In genomic region chrY:12662745-12663576, GRCh38 we compare ENCODE assay signal across 9 cellular contexts. TPM values are rescaled to one million over a fixed set of nuclear protein-coding genes. Genes with fewer than 3 reads are reported as not detected.
A peak's percentile ranks its signal among the peaks of the same experiment; 100 is the strongest.
DNase-seq lines count a peak whose midpoint lies in the region; ATAC-seq and TF ChIP-seq lines count a peak whose summit lies in the region.
"Had no signal": no experiment of that assay in that cellular context is flagged by ENCODE, and none has a peak within 500 bp of the region (broad histone marks: within the 10 kb centered on the region; RNA-seq: fewer than 3 reads in every experiment).

No MANE protein-coding gene starts in this region.

- H3K4me3 ChIP-seq in endodermal cell (ENCODE audit: low read length), result peak overlapping the region; percentile 93
- H3K4me3 ChIP-seq in gastrocnemius medialis, result peak overlapping the region in 2 of 4 donors; percentile 65 to 77

- H3K27ac ChIP-seq in endodermal cell (ENCODE audit: low read depth, low read length) (peak overlapping the region; percentile 21), gastrocnemius medialis (peak overlapping the region in 2 of 4 donors; percentile 84 to 85)

- H3K36me3 ChIP-seq in endodermal cell (ENCODE audit: control insufficient read depth, insufficient read depth, low read length) (peaks cover 25% of the 10 kb centered on the region), gastrocnemius medialis (no peaks in the 10 kb centered on the region)

- POLR2A ChIA-PET in MCF 10A (lab: Yijun Ruan, JAX), result no interaction called here

- H3K4me1 Mint-ChIP-seq in activated T-cell treated with anti-CD3 and anti-CD28 coated beads, Interleukin-2, amount 50 U/mL, for 24 hours (ENCODE audit: low read depth), result no peaks in the 10 kb centered on the region
- no peaks in the 10 kb centered on the region for H3K4me1 Mint-ChIP-seq in endodermal cell
- H3K4me1 Mint-ChIP-seq in MCF 10A (ENCODE audit: insufficient read depth, unreplicated experiment), result no peaks in the 10 kb centered on the region
- H3K4me1 Mint-ChIP-seq: neural crest cell had no signal

- H3K36me3 Mint-ChIP-seq in activated T-cell treated with anti-CD3 and anti-CD28 coated beads, Interleukin-2, amount 50 U/mL, for 24 hours (ENCODE audit: low read depth), result no peaks in the 10 kb centered on the region
- H3K36me3 Mint-ChIP-seq in endodermal cell (ENCODE audit: low read depth), result no peaks in the 10 kb centered on the region
- no peaks in the 10 kb centered on the region for H3K36me3 Mint-ChIP-seq in MCF 10A (ENCODE audit: insufficient read depth, unreplicated experiment)

- peak overlapping the region; percentile 92 for H3K9ac ChIP-seq in endodermal cell (ENCODE audit: extremely low read depth, low read length, poor library complexity, severe bottlenecking)

- no peaks in the 10 kb centered on the region for H3K27me3 Mint-ChIP-seq in activated T-cell treated with anti-CD3 and anti-CD28 coated beads, Interleukin-2, amount 50 U/mL, for 24 hours
- H3K27me3 Mint-ChIP-seq in endodermal cell (ENCODE audit: insufficient read depth) (no peaks in the 10 kb centered on the region), MCF 10A (ENCODE audit: insufficient read depth, unreplicated experiment) (no peaks in the 10 kb centered on the region)

- CTCF ChIA-PET in MCF 10A (lab: Yijun Ruan, JAX), result no interaction called here

- DNase-seq in activated T-cell treated with anti-CD3 and anti-CD28 coated beads for 48 hours (ENCODE audit: low read depth) (peak; percentile 37), RPMI8226 (peak; percentile 56), endodermal cell (no peak), gastrocnemius medialis (peak; percentile 6 to 34), RKO (ENCODE audit: low spot score) (no peak), MCF 10A (ENCODE audit: unreplicated experiment) (no peak)
- no peak for DNase-seq in activated T-cell treated with anti-CD3 and anti-CD28 coated beads, Interleukin-2, amount 50 U/mL, for 24 hours

- H3K4me1 ChIP-seq in endodermal cell (ENCODE audit: control insufficient read depth, insufficient read depth, low read length), result no peaks in the 10 kb centered on the region
- H3K4me1 ChIP-seq in gastrocnemius medialis, result no peaks in the 10 kb centered on the region

- no peaks in the 10 kb centered on the region for H3K9me3 Mint-ChIP-seq in activated T-cell treated with anti-CD3 and anti-CD28 coated beads, Interleukin-2, amount 50 U/mL, for 24 hours
- H3K9me3 Mint-ChIP-seq in endodermal cell, result no peaks in the 10 kb centered on the region
- H3K9me3 Mint-ChIP-seq in MCF 10A (ENCODE audit: unreplicated experiment), result no peaks in the 10 kb centered on the region
- H3K9me3 Mint-ChIP-seq: neural crest cell had no signal

- ATAC-seq in gastrocnemius medialis, result peak; percentile 72 to 76
- ATAC-seq in esophagus mucosa, result no peak

- no peaks in the 10 kb centered on the region for H3K27me3 ChIP-seq in endodermal cell (ENCODE audit: control insufficient read depth, insufficient read depth, low read length, poor library complexity, severe bottlenecking)
- no peaks in the 10 kb centered on the region for H3K27me3 ChIP-seq in gastrocnemius medialis

- intact Hi-C loops in gastrocnemius medialis (cut with DNase I; ENCODE audit: low total_unique reads), result no loop called here
- intact Hi-C loops in MCF 10A (cut with micrococcal nuclease), result no loop called here

- TF ChIP-seq POLR2A in gastrocnemius medialis (IDR thresholded peaks at IDR 0.05), result no peak

- H3K4me3 Mint-ChIP-seq in activated T-cell treated with anti-CD3 and anti-CD28 coated beads, Interleukin-2, amount 50 U/mL, for 24 hours, result no peak overlapping the region
- no peak overlapping the region for H3K4me3 Mint-ChIP-seq in endodermal cell
- no peak overlapping the region for H3K4me3 Mint-ChIP-seq in MCF 10A (ENCODE audit: unreplicated experiment)
- H3K4me3 Mint-ChIP-seq: neural crest cell had no signal

- BruUV-seq in MCF 10A (replicated peaks; lab: Mats Ljungman, UMichigan), result no TSS peak

- H3K27ac Mint-ChIP-seq in activated T-cell treated with anti-CD3 and anti-CD28 coated beads, Interleukin-2, amount 50 U/mL, for 24 hours, result no peak overlapping the region
- H3K27ac Mint-ChIP-seq in endodermal cell (no peak overlapping the region), MCF 10A (ENCODE audit: low read depth, unreplicated experiment) (no peak overlapping the region)

- TF ChIP-seq CTCF in endodermal cell (conservative IDR thresholded peaks at IDR 0.05), result no peak
- TF ChIP-seq CTCF in gastrocnemius medialis (IDR thresholded peaks at IDR 0.05 in 4 of 5, conservative IDR thresholded peaks at IDR 0.05 in 1 of 5), result no peak
- TF ChIP-seq CTCF in MCF 10A (IDR thresholded peaks at IDR 0.05; ENCODE audit: unreplicated experiment), result no peak

- WGBS in endodermal cell (ENCODE audit: insufficient coverage in 1 of 2, insufficient read length in 1 of 2), 2 experiments, result 0 to 2% methylated on average over 11 to 39 of the region's 40 CpGs

- in situ Hi-C loops in gastrocnemius medialis (cut with MboI; ENCODE audit: low sequenced_read_pairs in 4 of 4), result no loop called here

- H3K9me3 ChIP-seq in endodermal cell (ENCODE audit: control insufficient read depth, low read length) (no peaks in the 10 kb centered on the region), gastrocnemius medialis (no peaks in the 10 kb centered on the region)

RNA-seq across cellular contexts. Expression of gene USP9Y, which starts 38.1 kb away (rescaled TPM):
- total RNA-seq in endodermal cell (10 to 100 TPM in 1 of 2 donors, not detected in 1; 44.1 TPM), gastrocnemius medialis (10 to 100 TPM in 1 of 4 donors, 1 to 10 TPM in 1, not detected in 2; 6.7 to 14.3 TPM), esophagus mucosa (not detected), MCF 10A (2022) (not detected in 2 replicates)
- 25.2 TPM for polyA plus RNA-seq in endodermal cell (2013, experiment 1 of 2)
- 24.0 TPM for polyA plus RNA-seq in endodermal cell (2013, experiment 2 of 2)
- total RNA-seq: neural crest cell had no signal

Comparison
In these comparisons a context has a peak if more than half of its experiments do, and no peak if none do; other contexts are left out.
1. DNase-seq: peak in activated T-cell treated with anti-CD3 and anti-CD28 coated beads for 48 hours (single experiment), RPMI8226 (single experiment) and gastrocnemius medialis (2 of 2); none in activated T-cell treated with anti-CD3 and anti-CD28 coated beads, Interleukin-2, amount 50 U/mL, for 24 hours (single experiment), endodermal cell (single experiment), RKO (single experiment) and MCF 10A (single experiment).